8 cellular contexts compared by ENCODE assay signal in genomic region chr9:76458903-76459690, GRCh38. TPM values are rescaled to one million over a fixed set of nuclear protein-coding genes. Genes with fewer than 3 reads are reported as not detected.
A peak's percentile ranks its signal among the peaks of the same experiment; 100 is the strongest.
DNase-seq lines count a peak whose midpoint lies in the region; ATAC-seq and TF ChIP-seq lines count a peak whose summit lies in the region.

GCNT1 (plus strand) TSS chr9:76459182; CDS start chr9:76502382, 43,200 bp downstream.

- 2% methylated on average over 46 to 60 of the region's 65 CpGs for WGBS in GM23248 (ENCODE audit: low coverage in 1 of 2, low lambda C conversion rate in 2 of 2, missing lambda C conversion rate in 2 of 2), 2 experiments

- peaks cover 24% of the 10 kb centered on the region for H3K36me3 Mint-ChIP-seq in activated T-helper 2 cell treated with anti-CD3 and anti-CD28 coated beads, Interferon-gamma antibody, Interleukin-2, Interleukin-4, amounts not matched to agents 10 μg/mL and 5 μg/mL and 100 μg/mL, durations not matched to agents 14 hours and 24 hours and 36 hours (ENCODE audit: low read depth)
- H3K36me3 Mint-ChIP-seq in nephron progenitor cell (ENCODE audit: low read depth), result no peaks in the 10 kb centered on the region

- peaks cover 3% of the 10 kb centered on the region for H3K9me3 Mint-ChIP-seq in activated T-helper 2 cell treated with anti-CD3 and anti-CD28 coated beads, Interferon-gamma antibody, Interleukin-2, Interleukin-4, amounts not matched to agents 10 μg/mL and 5 μg/mL and 100 μg/mL, durations not matched to agents 14 hours and 24 hours and 36 hours
- no peaks in the 10 kb centered on the region for H3K9me3 Mint-ChIP-seq in nephron progenitor cell
- H3K9me3 Mint-ChIP-seq in stimulated activated naive CD8-positive, alpha-beta T cell treated with anti-CD3 and anti-CD28 coated beads, Interleukin-15, amount 100 ng/mL, for 72 hours, result no peaks in the 10 kb centered on the region

- no peaks in the 10 kb centered on the region for H3K27me3 Mint-ChIP-seq in activated T-helper 2 cell treated with anti-CD3 and anti-CD28 coated beads, Interferon-gamma antibody, Interleukin-2, Interleukin-4, amounts not matched to agents 10 μg/mL and 5 μg/mL and 100 μg/mL, durations not matched to agents 14 hours and 24 hours and 36 hours (ENCODE audit: low read depth)
- H3K27me3 Mint-ChIP-seq in nephron progenitor cell (ENCODE audit: low read depth, poor library complexity), result peaks cover 3% of the 10 kb centered on the region
- no peaks in the 10 kb centered on the region for H3K27me3 Mint-ChIP-seq in stimulated activated naive CD8-positive, alpha-beta T cell treated with anti-CD3 and anti-CD28 coated beads, Interleukin-15, amount 100 ng/mL, for 72 hours

- DNase-seq in ELF-1 (ENCODE audit: low read depth, low spot score) (peak; percentile 89), GM23248 (peak; percentile 83), Karpas-422 (peak; percentile 97), RWPE1 (ENCODE audit: low spot score) (peak; percentile 96), fibroblast of pulmonary artery (ENCODE audit: low read depth) (peak; percentile 79), nephron progenitor cell (peak; percentile 95)
- DNase-seq in activated T-helper 2 cell treated with anti-CD3 and anti-CD28 coated beads, Interferon-gamma antibody, Interleukin-2, Interleukin-4, amounts not matched to agents 10 μg/mL and 5 μg/mL and 100 μg/mL, durations not matched to agents 14 hours and 24 hours and 36 hours (ENCODE audit: low spot score), result peak; percentile 91
- peak; percentile 90 to 92 for DNase-seq in stimulated activated naive CD8-positive, alpha-beta T cell treated with anti-CD3 and anti-CD28 coated beads, Interleukin-15, amount 100 ng/mL, for 72 hours

- H3K36me3 ChIP-seq in GM23248 (ENCODE audit: low read depth) (peaks cover 7% of the 10 kb centered on the region; the same call in 1 of the 2 replicates), Karpas-422 (ENCODE audit: insufficient read depth, low read length) (no peaks in the 10 kb centered on the region)

- peak within 1 kb of the TSS; percentile 95 for H3K4me3 Mint-ChIP-seq in activated T-helper 2 cell treated with anti-CD3 and anti-CD28 coated beads, Interferon-gamma antibody, Interleukin-2, Interleukin-4, amounts not matched to agents 10 μg/mL and 5 μg/mL and 100 μg/mL, durations not matched to agents 14 hours and 24 hours and 36 hours (ENCODE audit: low read depth)
- H3K4me3 Mint-ChIP-seq in nephron progenitor cell, result peak within 1 kb of the TSS; percentile 93
- H3K4me3 Mint-ChIP-seq in stimulated activated naive CD8-positive, alpha-beta T cell treated with anti-CD3 and anti-CD28 coated beads, Interleukin-15, amount 100 ng/mL, for 72 hours, result peak within 1 kb of the TSS; percentile 87 to 89

- no peaks in the 10 kb centered on the region for H3K27me3 ChIP-seq in GM23248 (replicated peaks; ENCODE audit: insufficient read depth)
- no peaks in the 10 kb centered on the region for H3K27me3 ChIP-seq in Karpas-422 (ENCODE audit: low read length)

- H3K27ac ChIP-seq in GM23248 (peak within 1 kb of the TSS; percentile 32), Karpas-422 (ENCODE audit: low read length) (peak within 1 kb of the TSS; percentile 55), RWPE1 (peak within 1 kb of the TSS; percentile 48)

- intact Hi-C loops in activated T-helper 2 cell treated with anti-CD3 and anti-CD28 coated beads, Interferon-gamma antibody, Interleukin-2, Interleukin-4, amounts not matched to agents 10 μg/mL and 5 μg/mL and 100 μg/mL, durations not matched to agents 14 hours and 24 hours and 36 hours (cut with micrococcal nuclease), result loop anchor here (1.0 to 2.0 kb wide), 3 partner anchors 16 to 118 kb away; partner anchors contain the start of gene RFK

- H3K9me2 ChIP-seq in GM23248 (ENCODE audit: insufficient read depth) (no peaks in the 10 kb centered on the region), Karpas-422 (replicated peaks; ENCODE audit: insufficient read depth, low read length) (no peaks in the 10 kb centered on the region)

- peak within 1 kb of the TSS; percentile 92 for H3K4me3 ChIP-seq in GM23248
- peak within 1 kb of the TSS; percentile 98 for H3K4me3 ChIP-seq in Karpas-422 (ENCODE audit: low read length)
- peak within 1 kb of the TSS; percentile 93 for H3K4me3 ChIP-seq in fibroblast of pulmonary artery (replicated peaks; ENCODE audit: low read depth, low read length)

- H3K9me3 ChIP-seq in GM23248 (ENCODE audit: low read depth) (no peaks in the 10 kb centered on the region), Karpas-422 (ENCODE audit: low read length) (no peaks in the 10 kb centered on the region)

- H3K79me2 ChIP-seq in GM23248 (ENCODE audit: insufficient read depth) (peaks cover 37% of the 10 kb centered on the region), Karpas-422 (ENCODE audit: low read length) (peaks cover 10% of the 10 kb centered on the region; the same call in 1 of the 2 replicates)

- in situ Hi-C loops in GM23248 (cut with MboI), result no loop called here

- peaks cover 33% of the 10 kb centered on the region for H3K4me1 Mint-ChIP-seq in activated T-helper 2 cell treated with anti-CD3 and anti-CD28 coated beads, Interferon-gamma antibody, Interleukin-2, Interleukin-4, amounts not matched to agents 10 μg/mL and 5 μg/mL and 100 μg/mL, durations not matched to agents 14 hours and 24 hours and 36 hours (ENCODE audit: low read depth)
- peaks cover 27% of the 10 kb centered on the region for H3K4me1 Mint-ChIP-seq in nephron progenitor cell
- peaks cover 25% of the 10 kb centered on the region for H3K4me1 Mint-ChIP-seq in stimulated activated naive CD8-positive, alpha-beta T cell treated with anti-CD3 and anti-CD28 coated beads, Interleukin-15, amount 100 ng/mL, for 72 hours

- TF ChIP-seq CTCF in RWPE1 (conservative IDR thresholded peaks at IDR 0.05; ENCODE audit: low read depth) (peak; percentile 41), fibroblast of pulmonary artery (IDR thresholded peaks at IDR 0.05; ENCODE audit: low read length, missing control alignments) (peak; percentile 26), nephron progenitor cell (IDR thresholded peaks at IDR 0.05) (no peak)

- peak within 1 kb of the TSS; percentile 95 for H3K4me2 ChIP-seq in GM23248 (ENCODE audit: unreplicated experiment)
- H3K4me2 ChIP-seq in Karpas-422 (ENCODE audit: low read depth, low read length, poor library complexity, severe bottlenecking), result peak within 1 kb of the TSS; percentile 91

- H3K4me1 ChIP-seq in GM23248 (ENCODE audit: insufficient read depth) (peaks cover 23% of the 10 kb centered on the region; the same call in 1 of the 2 replicates), Karpas-422 (ENCODE audit: low read length) (peaks cover 56% of the 10 kb centered on the region)

- ATAC-seq in stimulated activated naive CD8-positive, alpha-beta T cell treated with anti-CD3 and anti-CD28 coated beads, Interleukin-15, amount 100 ng/mL, for 72 hours, result peak; percentile 96

- POLR2A ChIA-PET in RWPE1 (lab: Yijun Ruan, JAX; ENCODE audit: low non-redundant PET), result interaction anchor here (0.5 to 0.6 kb wide), 2 partner anchors 145 to 158 kb away, joined by 3 read pairs; no protein-coding TSS in a partner anchor

- H4K20me1 ChIP-seq in GM23248 (ENCODE audit: insufficient read depth) (no peaks in the 10 kb centered on the region), Karpas-422 (ENCODE audit: insufficient read depth, low read depth, low read length) (no peaks in the 10 kb centered on the region)

- H3K9ac ChIP-seq in GM23248, result peak within 1 kb of the TSS; percentile 85
- H3K9ac ChIP-seq in Karpas-422 (ENCODE audit: low read length), result peak within 1 kb of the TSS; percentile 84

- H3F3A ChIP-seq in GM23248 (ENCODE audit: insufficient read depth), result peaks cover 23% of the 10 kb centered on the region

- H2AFZ ChIP-seq in GM23248, result peak within 1 kb of the TSS; percentile 85
- H2AFZ ChIP-seq in Karpas-422 (ENCODE audit: low read length), result peak within 1 kb of the TSS; percentile 95

- CTCF ChIA-PET in RWPE1 (lab: Yijun Ruan, JAX), result interaction anchor here (0.6 to 1.2 kb wide), 2 partner anchors 137 to 274 kb away, joined by 3 read pairs; no protein-coding TSS in a partner anchor

- H3K27ac Mint-ChIP-seq in activated T-helper 2 cell treated with anti-CD3 and anti-CD28 coated beads, Interferon-gamma antibody, Interleukin-2, Interleukin-4, amounts not matched to agents 10 μg/mL and 5 μg/mL and 100 μg/mL, durations not matched to agents 14 hours and 24 hours and 36 hours, result peak within 1 kb of the TSS; percentile 76
- H3K27ac Mint-ChIP-seq in nephron progenitor cell, result no peak within 1 kb of the TSS
- peak within 1 kb of the TSS; percentile 56 to 81 for H3K27ac Mint-ChIP-seq in stimulated activated naive CD8-positive, alpha-beta T cell treated with anti-CD3 and anti-CD28 coated beads, Interleukin-15, amount 100 ng/mL, for 72 hours

RNA-seq across cellular contexts. Expression of gene GCNT1, which starts in this region (rescaled TPM):
- total RNA-seq in GM23248 (2014; rRNA removed; shearing (Covaris generic)), result 8.5 and 26.3 TPM in 2 replicates
- 15.2 and 16.6 TPM in 2 replicates for polyA plus RNA-seq in GM23248 (2016; fragmentation: Nextera tagmentation; extraction: Ambion mirVana)
- total RNA-seq in Karpas-422 (2014; rRNA removed; shearing (Covaris generic); ENCODE audit: low replicate concordance), result 10.8 and 13.1 TPM in 2 replicates
- 12.1 and 15.0 TPM in 2 replicates for total RNA-seq in activated T-helper 2 cell treated with anti-CD3 and anti-CD28 coated beads, Interferon-gamma antibody, Interleukin-2, Interleukin-4, amounts not matched to agents 10 μg/mL and 5 μg/mL and 100 μg/mL, durations not matched to agents 14 hours and 24 hours and 36 hours

Comparison
In these comparisons a context has a peak if more than half of its experiments do, and no peak if none do; other contexts are left out.
1. Peak in every context shown above with its lines: DNase-seq, ATAC-seq, H3K4me3 ChIP-seq and H3K27ac ChIP-seq.